ENCODE assay signal across 13 cellular contexts in genomic region chr11:75465701-75466531, GRCh38. TPM values are rescaled to one million over a fixed set of nuclear protein-coding genes. Genes with fewer than 3 reads are reported as not detected.
DNase-seq lines count a peak whose midpoint lies in the region; ATAC-seq, FAIRE-seq and TF ChIP-seq lines count a peak whose summit lies in the region.
"Had no signal": no experiment of that assay in that cellular context is flagged by ENCODE, and none has a peak within 500 bp of the region (broad histone marks: within the 10 kb centered on the region; RNA-seq: fewer than 3 reads in every experiment).

No MANE protein-coding gene starts in this region.

- DNase-seq in K562 (ENCODE audit: extremely low read depth in 1 of 4, low spot score in 3 of 4) (no peak), left kidney (ENCODE audit: low read depth, low spot score) (peak; percentile 80), type B pancreatic cell (ENCODE audit: extremely low spot score, unreplicated experiment) (no peak), DMS153 treated with DMSO at 0.1 percent for 48 hours (lab: John Stamatoyannopoulos, UW; ENCODE audit: unreplicated experiment) (no peak), colonic mucosa (no peak)
- DNase-seq: effector CD4-positive, alpha-beta T cell; hypothalamus; NCI-H1417 treated with DMSO at 0.1 percent for 48 hours; NCI-H526 treated with DMSO at 0.1 percent for 48 hours had no signal

- no peak overlapping the region for H2AFZ ChIP-seq in K562 (ENCODE audit: low read depth, low read length)

- FAIRE-seq in K562 (lab: Jason Lieb, UNC): no peak

- no peaks in the 10 kb centered on the region for H3K4me1 ChIP-seq in HEK293 (ENCODE audit: control insufficient read depth, insufficient read depth, low read length)
- peaks cover 16 to 32% of the 10 kb centered on the region in 2 experiments for H3K4me1 ChIP-seq in K562 (replicated peaks in 1 of 2; ENCODE audit: control insufficient read depth in 2 of 2, insufficient read depth in 2 of 2, low read length in 2 of 2)
- H3K4me1 ChIP-seq in colonic mucosa: no peaks in the 10 kb centered on the region

- TF ChIP-seq EP300 in K562 (IDR thresholded peaks at IDR 0.05; ENCODE audit: low read length): no peak

- no peaks in the 10 kb centered on the region for H3K9me1 ChIP-seq in K562 (ENCODE audit: control insufficient read depth, insufficient read depth, low read length)

- CTCF ChIA-PET in HEK293 (lab: Yijun Ruan, JAX) (interaction anchor here (0.6 to 1.8 kb wide), 2 partner anchors 21 to 50 kb away, joined by 3 to 7 read pairs; no protein-coding TSS in a partner anchor), K562 (lab: Yijun Ruan, JAX; ENCODE audit: low intra/inter-chr PET ratio) (no interaction called here)

- H3K27ac ChIP-seq in HEK293 (ENCODE audit: extremely low read depth, low read depth, low read length) (no peak overlapping the region), K562 (ENCODE audit: extremely low read depth, low read depth, low read length) (no peak overlapping the region), colonic mucosa (no peak overlapping the region)

- TF ChIP-seq RAD21 in K562 (CRISPR knock-in tag; conservative IDR thresholded peaks at IDR 0.05 in 1 of 2, IDR thresholded peaks at IDR 0.05 in 1 of 2): no peak

- no peaks in the 10 kb centered on the region for H3K36me3 Mint-ChIP-seq in type B pancreatic cell
- H3K36me3 Mint-ChIP-seq: activated naive CD4-positive, alpha-beta T cell treated with anti-CD3 and anti-CD28 coated beads, Interleukin-2, amount 50 U/mL, for 72 hours had no signal

- H3K27me3 Mint-ChIP-seq in type B pancreatic cell: no peaks in the 10 kb centered on the region

- H3K27me3 ChIP-seq in K562 (ENCODE audit: control insufficient read depth in 2 of 2, insufficient read depth in 2 of 2, low read length in 2 of 2) (no peaks in the 10 kb centered on the region), colonic mucosa (no peaks in the 10 kb centered on the region)

- H3K36me3 ChIP-seq in HEK293 (ENCODE audit: control insufficient read depth in 2 of 2, insufficient read depth in 1 of 2, low read length in 2 of 2) (no peaks in the 10 kb centered on the region), K562 (ENCODE audit: control insufficient read depth, insufficient read depth, low read length) (no peaks in the 10 kb centered on the region; the same call in 2 of the 3 replicates), colonic mucosa (no peaks in the 10 kb centered on the region)

- H3K4me3 ChIP-seq in HEK293 (ENCODE audit: low read depth, low read length): no peak overlapping the region
- H3K4me3 ChIP-seq in K562: no peak overlapping the region
- no peak overlapping the region for H3K4me3 ChIP-seq in colonic mucosa

- BruUV-seq in K562 (replicated peaks; lab: Mats Ljungman, UMichigan): no TSS peak

- H3K9me3 Mint-ChIP-seq in type B pancreatic cell: no peaks in the 10 kb centered on the region
- H3K9me3 Mint-ChIP-seq: activated naive CD4-positive, alpha-beta T cell treated with anti-CD3 and anti-CD28 coated beads, Interleukin-2, amount 50 U/mL, for 72 hours had no signal

- in situ Hi-C loops in K562 (cut with MboI): no loop called here

- no peaks in the 10 kb centered on the region for H3K79me2 ChIP-seq in K562 (ENCODE audit: control insufficient read depth, insufficient read depth, low read length)

- no peak for TF ChIP-seq POLR2A in K562 (conservative IDR thresholded peaks at IDR 0.05)

- ATAC-seq in K562 (no peak), GM21447 (IDR thresholded peaks at IDR 0.05; ENCODE audit: unreplicated experiment) (no peak)
- ATAC-seq: activated naive CD4-positive, alpha-beta T cell treated with anti-CD3 and anti-CD28 coated beads, Interleukin-2, amount 50 U/mL, for 72 hours; Right ventricle myocardium inferior had no signal

- intact Hi-C loops in K562 (cut with micrococcal nuclease) (no loop called here), colonic mucosa (cut with DNase I) (no loop called here)

- no peak overlapping the region for H3K4me2 ChIP-seq in K562 (ENCODE audit: insufficient read depth, low read length)

- H4K20me1 ChIP-seq in K562 (replicated peaks; ENCODE audit: control insufficient read depth, insufficient read depth, low read length): no peaks in the 10 kb centered on the region

- POLR2A ChIA-PET in HEK293 (lab: Yijun Ruan, JAX) (no interaction called here), K562 (lab: Yijun Ruan, JAX) (interaction anchor here (0.6 to 1.0 kb wide), 4 partner anchors 20 to 1384 kb away, joined by 3 read pairs; no protein-coding TSS in a partner anchor)

- 71% methylated on average over 11 of the region's 11 CpGs for WGBS in K562 (ENCODE audit: insufficient coverage, low coverage, missing lambda C conversion rate)

- H3K27ac Mint-ChIP-seq in type B pancreatic cell: peak overlapping the region; percentile 31

- no peak overlapping the region for H3K4me3 Mint-ChIP-seq in type B pancreatic cell

- H3K9ac ChIP-seq in K562 (ENCODE audit: insufficient read depth in 1 of 2, low read depth in 2 of 2, low read length in 2 of 2) (peak overlapping the region in 1 of 2 experiments; percentile 74; a peak in 2 of 4 replicates), colonic mucosa (ENCODE audit: low read depth in 2 of 2, low read length in 2 of 2) (no peak overlapping the region)

- TF ChIP-seq CTCF in HEK293 (tag by site-specific recombination; IDR thresholded peaks at IDR 0.05) (no peak), K562 (IDR thresholded peaks at IDR 0.05 in 2 of 3, conservative IDR thresholded peaks at IDR 0.05 in 1 of 3; ENCODE audit: insufficient read depth in 2 of 3, low read depth in 1 of 3, low read length in 3 of 3) (no peak), type B pancreatic cell (conservative IDR thresholded peaks at IDR 0.05) (no peak), colonic mucosa (IDR thresholded peaks at IDR 0.05) (no peak)

- no peaks in the 10 kb centered on the region for H3K9me3 ChIP-seq in HEK293 (ENCODE audit: control insufficient read depth, insufficient read depth, low read depth, low read length)
- H3K9me3 ChIP-seq in K562 (replicated peaks; ENCODE audit: control insufficient read depth, insufficient read depth, low read depth, low read length): no peaks in the 10 kb centered on the region
- no peaks in the 10 kb centered on the region for H3K9me3 ChIP-seq in colonic mucosa

- peaks cover 63% of the 10 kb centered on the region for H3K4me1 Mint-ChIP-seq in type B pancreatic cell (ENCODE audit: unreplicated experiment)

TF ChIP-seq in HEK293, 187 proteins besides CTCF, POLR2A, EP300 and RAD21 (continues in another document):
- no peak for TF ChIP-seq ZNF768 (tag by site-specific recombination; IDR thresholded peaks at IDR 0.05)
- peak; percentile 67 for TF ChIP-seq ZIC2 (tag by site-specific recombination; IDR thresholded peaks at IDR 0.05)
- no peak for TF ChIP-seq ZNF433 (tag by site-specific recombination; IDR thresholded peaks at IDR 0.05; ENCODE audit: low read depth)
- no peak for TF ChIP-seq ZNF560 (tag by site-specific recombination; IDR thresholded peaks at IDR 0.05; ENCODE audit: borderline replicate concordance)
- no peak for TF ChIP-seq ZNF146 (tag by site-specific recombination; IDR thresholded peaks at IDR 0.05)

TF ChIP-seq in K562, 482 proteins besides CTCF, POLR2A, EP300 and RAD21:
- peak; percentile 60; the same call in 1 of the 2 replicates for TF ChIP-seq SPI1 (IDR thresholded peaks at IDR 0.05; ENCODE audit: borderline replicate concordance, low read depth, low read length)
- TF ChIP-seq TAL1 (IDR thresholded peaks at IDR 0.05): no peak
TF ChIP-seq in K562: peak in this region for 1.

RNA-seq across cellular contexts. Expression of gene KLHL35, which starts 32.9 kb away (rescaled TPM):
- not detected in 2 replicates for total RNA-seq in K562 (2011; cell fraction: chromatin; rRNA removed; ENCODE audit: low replicate concordance)
- not detected in 2 replicates for total RNA-seq in K562 (2011; cell fraction: nucleolus; rRNA removed)
- not detected in 2 replicates for total RNA-seq in K562 (2011; cell fraction: nucleoplasm; rRNA removed)
- total RNA-seq in K562 (2014; rRNA removed) (not detected in 2 replicates), K562 (2014; rRNA removed; fragmentation: Illumina TruSeq; extraction: Trizol) (not detected in 2 replicates), K562 (2015; rRNA removed; fragmentation: Illumina TruSeq; extraction: Trizol) (not detected in 2 replicates), K562 (2021) (not detected in 2 replicates), type B pancreatic cell (ENCODE audit: low replicate concordance) (0.67 and 1.6 TPM in 2 replicates), colonic mucosa (under 1 TPM; 0.50 to 0.67 TPM)
- polyA plus RNA-seq in K562 (2011; rRNA removed) (not detected in 2 replicates), K562 (2014; fragmentation: Illumina TruSeq; extraction: Trizol) (not detected in 2 replicates), K562 (2014; fragmentation: Nextera tagmentation; extraction: Ambion mirVana) (not detected), K562 (2014; rRNA removed) (not detected in 2 replicates)
- not detected in 2 replicates for polyA plus RNA-seq in K562 (2011; cell fraction: cytosol; rRNA removed)
- polyA plus RNA-seq in K562 (2011; cell fraction: nucleus; rRNA removed): not detected in 2 replicates
- polyA plus RNA-seq in K562 (2012): 0.05 and 0.10 TPM in 2 replicates
- not detected in 2 replicates for polyA minus RNA-seq in K562 (2011; rRNA and poly(A)+ RNA removed)
- 1.5 TPM in 1 of 2 replicates, not detected in the other for polyA minus RNA-seq in K562 (2011; cell fraction: cytosol; rRNA and poly(A)+ RNA removed)
- not detected in 2 replicates for polyA minus RNA-seq in K562 (2011; cell fraction: nucleus; rRNA and poly(A)+ RNA removed)

RNA-seq across cellular contexts. Expression of gene GDPD5, which starts 59.8 kb away (rescaled TPM):
- 57.8 and 141 TPM in 2 replicates for total RNA-seq in K562 (2011; cell fraction: chromatin; rRNA removed; ENCODE audit: low replicate concordance)
- 58.7 and 66.9 TPM in 2 replicates for total RNA-seq in K562 (2011; cell fraction: nucleolus; rRNA removed)
- 57.6 and 71.8 TPM in 2 replicates for total RNA-seq in K562 (2011; cell fraction: nucleoplasm; rRNA removed)
- total RNA-seq in K562 (2014; rRNA removed) (9.8 and 14.2 TPM in 2 replicates), K562 (2014; rRNA removed; fragmentation: Illumina TruSeq; extraction: Trizol) (2.8 and 2.9 TPM in 2 replicates), K562 (2015; rRNA removed; fragmentation: Illumina TruSeq; extraction: Trizol) (6.1 and 6.5 TPM in 2 replicates), K562 (2021) (19.0 and 27.3 TPM in 2 replicates), type B pancreatic cell (ENCODE audit: low replicate concordance) (7.5 and 11.3 TPM in 2 replicates), colonic mucosa (1 to 10 TPM; 2.6 to 4.1 TPM)
- polyA plus RNA-seq in K562 (2011; rRNA removed) (8.0 and 11.8 TPM in 2 replicates), K562 (2014; fragmentation: Illumina TruSeq; extraction: Trizol) (8.7 and 11.9 TPM in 2 replicates), K562 (2014; fragmentation: Nextera tagmentation; extraction: Ambion mirVana) (under 1 TPM; 0.32 to 0.41 TPM), K562 (2014; rRNA removed) (17.0 and 20.4 TPM in 2 replicates)
- 7.2 and 13.1 TPM in 2 replicates for polyA plus RNA-seq in K562 (2011; cell fraction: cytosol; rRNA removed)
- polyA plus RNA-seq in K562 (2011; cell fraction: nucleus; rRNA removed): 47.6 and 80.4 TPM in 2 replicates
- 11.7 and 25.1 TPM in 2 replicates for polyA plus RNA-seq in K562 (2012)
- polyA minus RNA-seq in K562 (2011; rRNA and poly(A)+ RNA removed): 4.6 and 5.0 TPM in 2 replicates
- 7.2 and 15.1 TPM in 2 replicates for polyA minus RNA-seq in K562 (2011; cell fraction: cytosol; rRNA and poly(A)+ RNA removed)
- 18.5 and 19.8 TPM in 2 replicates for polyA minus RNA-seq in K562 (2011; cell fraction: nucleus; rRNA and poly(A)+ RNA removed)
